In genomic region chr13:42478531-42479156, GRCh38 we compare ENCODE assay signal across 8 cellular contexts.
DNase-seq lines count a peak whose midpoint lies in the region; ATAC-seq and TF ChIP-seq lines count a peak whose summit lies in the region.

No MANE protein-coding gene starts in this region.

- CTCF ChIA-PET in BJ (lab: Yijun Ruan, JAX): no interaction called here

- H3K27me3 ChIP-seq in BJ (ENCODE audit: control insufficient read depth, insufficient read depth, low read length): no peaks in the 10 kb centered on the region; the same call in none of the 2 replicates
- H3K27me3 ChIP-seq in H7 (ENCODE audit: control insufficient read depth, insufficient read depth, low read length): no peaks in the 10 kb centered on the region
- no peaks in the 10 kb centered on the region for H3K27me3 ChIP-seq in iPS DF 6.9 (ENCODE audit: control insufficient read depth, insufficient read depth, low read length)
- no peaks in the 10 kb centered on the region for H3K27me3 ChIP-seq in right cardiac atrium (ENCODE audit: control insufficient read depth, insufficient read depth)

- POLR2A ChIA-PET in BJ (lab: Charles Lee): no interaction called here

- DNase-seq in BJ (ENCODE audit: low read depth) (no peak), H7 (peak; percentile 50), SW480 (ENCODE audit: low spot score) (peak; percentile 11), iPS DF 6.9 (ENCODE audit: low read depth, low spot score) (peak; percentile 31), hypothalamus (lab: John Stamatoyannopoulos, UW) (no peak), cerebellar cortex (ENCODE audit: low spot score) (no peak), right cardiac atrium (no peak), COR-L47 (lab: John Stamatoyannopoulos, UW) (no peak)

- H3K4me3 ChIP-seq in BJ (ENCODE audit: low read depth, low read length) (no peak overlapping the region), H7 (ENCODE audit: insufficient read depth, low read depth, low read length) (no peak overlapping the region), iPS DF 6.9 (ENCODE audit: low read length) (no peak overlapping the region), right cardiac atrium (ENCODE audit: low read length) (no peak overlapping the region)

- H3K27ac ChIP-seq in iPS DF 6.9 (ENCODE audit: low read length): no peak overlapping the region
- H3K27ac ChIP-seq in right cardiac atrium (ENCODE audit: low read length): no peak overlapping the region

- H3K4me1 ChIP-seq in iPS DF 6.9 (ENCODE audit: control insufficient read depth, insufficient read depth, low read length) (no peaks in the 10 kb centered on the region), right cardiac atrium (ENCODE audit: control insufficient read depth, insufficient read depth, low read length) (peaks cover 2% of the 10 kb centered on the region)

- no CpG with 5 or more reads among the region's 3 CpGs for WGBS in iPS DF 6.9 (ENCODE audit: insufficient coverage, insufficient read length)
- WGBS in right cardiac atrium: 68% methylated on average over 3 of the region's 3 CpGs

- H3K9me3 ChIP-seq in iPS DF 6.9 (ENCODE audit: control insufficient read depth, insufficient read depth, low read length): peaks cover 2% of the 10 kb centered on the region
- H3K9me3 ChIP-seq in right cardiac atrium (ENCODE audit: control insufficient read depth, low read length): no peaks in the 10 kb centered on the region

- intact Hi-C loops in right cardiac atrium (cut with DNase I): no loop called here

- TF ChIP-seq CTCF in BJ (IDR thresholded peaks at IDR 0.05; ENCODE audit: insufficient read depth, low read depth, low read length): peak; percentile 31; the same call in 1 of the 2 replicates

- H3K36me3 ChIP-seq in BJ (ENCODE audit: control insufficient read depth, insufficient read depth, low read length) (no peaks in the 10 kb centered on the region), H7 (replicated peaks; ENCODE audit: control insufficient read depth, insufficient read depth, low read length) (no peaks in the 10 kb centered on the region), iPS DF 6.9 (ENCODE audit: control insufficient read depth, insufficient read depth, low read length) (no peaks in the 10 kb centered on the region)

- no peak for ATAC-seq in right cardiac atrium

Comparison
In these comparisons a context has a peak if more than half of its experiments do, and no peak if none do; other contexts are left out.
1. DNase-seq: peak in H7 (single experiment), SW480 (single experiment) and iPS DF 6.9 (single experiment); none in BJ (single experiment), hypothalamus (0 of 51), cerebellar cortex (single experiment), right cardiac atrium (0 of 3) and COR-L47 (single experiment).